In the genomic region with DNA sequence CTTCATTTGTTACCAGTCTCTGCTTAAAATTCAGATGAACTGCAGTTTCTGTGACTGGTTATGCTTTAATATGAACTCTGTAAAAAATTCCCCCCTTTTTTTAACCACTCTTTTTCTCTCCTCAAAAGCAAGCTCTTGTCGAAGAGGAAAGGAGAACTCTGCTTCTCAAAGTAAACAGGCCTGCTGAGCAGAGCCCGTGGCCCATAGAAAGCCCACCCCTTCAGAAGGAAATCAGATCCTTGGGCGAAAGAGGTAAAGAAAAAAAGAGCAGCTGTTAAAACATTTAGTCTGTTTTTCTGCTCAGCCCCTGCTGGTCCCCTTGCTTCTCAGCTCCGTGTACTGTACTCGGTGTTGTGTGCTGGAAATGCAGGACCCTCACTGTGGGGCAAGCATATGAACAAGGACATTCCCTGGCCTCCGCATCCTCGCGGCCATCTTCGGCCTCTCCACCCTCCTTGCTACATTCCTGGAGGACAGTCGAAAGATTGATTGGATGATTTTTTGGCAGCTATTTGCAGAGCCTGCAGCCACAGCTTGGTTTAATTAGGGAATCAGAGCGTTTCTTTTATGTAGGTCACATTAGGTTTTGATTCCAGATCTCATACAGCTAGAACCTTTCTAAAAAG, we compare ENCODE assay signal across 1 cellular context.
TF ChIP-seq lines count a peak whose summit lies in the region.

No MANE protein-coding gene starts in this region.

TF ChIP-seq in HepG2, 621 proteins besides CTCF, POLR2A, EP300 and RAD21 (continued from another document):
- TF ChIP-seq SNAI1 (CRISPR knock-in tag; IDR thresholded peaks at IDR 0.05; ENCODE audit: borderline replicate concordance) (no peak), MYC (CRISPR knock-in tag; IDR thresholded peaks at IDR 0.05; ENCODE audit: borderline replicate concordance) (no peak), IKZF4 (CRISPR knock-in tag; IDR thresholded peaks at IDR 0.05; ENCODE audit: borderline replicate concordance, low read depth, not compliant biosample characterization) (no peak), HOXA7 (CRISPR knock-in tag; IDR thresholded peaks at IDR 0.05) (no peak)
- TF ChIP-seq, protein P1, sequence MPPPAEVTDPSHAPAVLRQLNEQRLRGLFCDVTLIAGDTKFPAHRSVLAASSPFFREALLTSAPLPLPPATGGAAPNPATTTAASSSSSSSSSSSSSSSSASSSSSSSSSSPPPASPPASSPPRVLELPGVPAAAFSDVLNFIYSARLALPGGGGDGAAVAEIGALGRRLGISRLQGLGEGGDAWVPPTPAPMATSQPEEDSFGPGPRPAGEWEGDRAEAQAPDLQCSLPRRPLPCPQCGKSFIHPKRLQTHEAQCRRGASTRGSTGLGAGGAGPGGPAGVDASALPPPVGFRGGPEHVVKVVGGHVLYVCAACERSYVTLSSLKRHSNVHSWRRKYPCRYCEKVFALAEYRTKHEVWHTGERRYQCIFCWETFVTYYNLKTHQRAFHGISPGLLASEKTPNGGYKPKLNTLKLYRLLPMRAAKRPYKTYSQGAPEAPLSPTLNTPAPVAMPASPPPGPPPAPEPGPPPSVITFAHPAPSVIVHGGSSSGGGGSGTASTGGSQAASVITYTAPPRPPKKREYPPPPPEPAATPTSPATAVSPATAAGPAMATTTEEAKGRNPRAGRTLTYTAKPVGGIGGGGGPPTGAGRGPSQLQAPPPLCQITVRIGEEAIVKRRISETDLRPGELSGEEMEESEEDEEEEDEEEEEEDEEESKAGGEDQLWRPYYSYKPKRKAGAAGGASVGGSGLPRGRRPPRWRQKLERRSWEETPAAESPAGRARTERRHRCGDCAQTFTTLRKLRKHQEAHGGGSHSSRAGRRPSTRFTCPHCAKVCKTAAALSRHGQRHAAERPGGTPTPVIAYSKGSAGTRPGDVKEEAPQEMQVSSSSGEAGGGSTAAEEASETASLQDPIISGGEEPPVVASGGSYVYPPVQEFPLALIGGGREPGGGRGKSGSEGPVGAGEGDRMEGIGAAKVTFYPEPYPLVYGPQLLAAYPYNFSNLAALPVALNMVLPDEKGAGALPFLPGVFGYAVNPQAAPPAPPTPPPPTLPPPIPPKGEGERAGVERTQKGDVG (CRISPR knock-in tag; IDR thresholded peaks at IDR 0.05; ENCODE audit: borderline replicate concordance) = no peak
TF ChIP-seq in HepG2: peak in this region for 0.
